39 cellular contexts compared by ENCODE assay signal in the genomic region with DNA sequence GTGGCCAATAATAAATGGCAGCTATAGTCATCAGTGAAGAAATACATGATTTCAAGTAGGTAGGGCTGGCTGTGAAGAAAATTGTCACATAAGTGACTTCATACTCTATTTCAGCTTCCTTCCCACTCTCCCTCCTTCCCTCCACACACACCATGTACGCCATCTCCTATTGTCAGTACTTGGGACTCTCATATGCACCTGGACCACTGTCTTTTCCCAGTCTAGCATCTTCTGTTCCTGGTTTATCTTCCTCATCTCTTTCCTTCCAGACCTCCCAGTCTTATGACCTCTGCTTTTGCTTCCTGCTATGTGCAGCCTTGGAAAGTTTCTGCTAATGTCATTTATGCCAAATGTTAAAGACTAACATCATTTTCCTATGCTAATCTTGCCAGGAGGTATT. TPM values are rescaled to one million over a fixed set of nuclear protein-coding genes. Genes with fewer than 3 reads are reported as not detected.
"Had no signal": no experiment of that assay in that cellular context is flagged by ENCODE, and none has a peak within 500 bp of the region (broad histone marks: within the 10 kb centered on the region; RNA-seq: fewer than 3 reads in every experiment).

No MANE protein-coding gene starts in this region.

- H3K4me3 Mint-ChIP-seq: activated naive CD4-positive, alpha-beta T cell treated with anti-CD3 and anti-CD28 coated beads for 36 hours; activated naive CD4-positive, alpha-beta T cell treated with anti-CD3 and anti-CD28 coated beads, Interleukin-2, amount 10 ng/mL, durations not matched to agents 7 days and 5 days; activated naive CD4-positive, alpha-beta T cell treated with anti-CD3 and anti-CD28 coated beads, Interleukin-2, amount 50 U/mL, for 24 hours; activated naive CD8-positive, alpha-beta T cell; activated naive CD8-positive, alpha-beta T cell treated with anti-CD3 and anti-CD28 coated beads for 36 hours; activated naive CD8-positive, alpha-beta T cell treated with anti-CD3 and anti-CD28 coated beads, Interleukin-2, amount 10 ng/mL, durations not matched to agents 7 days and 5 days; activated naive CD8-positive, alpha-beta T cell treated with anti-CD3 and anti-CD28 coated beads, Interleukin-2, amount 50 U/mL, for 24 hours; activated T-cell treated with anti-CD3 and anti-CD28 coated beads, Interleukin-2, amount 50 U/mL, for 24 hours; activated T-cell treated with anti-CD3 and anti-CD28 coated beads, Interleukin-2, amount 50 U/mL, for 4 hours; activated T-cell treated with anti-CD3 and anti-CD28 coated beads, Interleukin-2, amount 50 U/mL, for 72 hours; activated T-helper 1 cell treated with anti-CD3 and anti-CD28 coated beads, Interleukin-12 subunit alpha, Interleukin-12 subunit beta, Interleukin-2, Interleukin-4 antibody, amounts not matched to agents 30 ng/mL and 10 ng/mL and 1 ng/mL, durations not matched to agents 14 hours and 24 hours and 36 hours; activated T-helper 17 cell treated with anti-CD3 and anti-CD28 coated beads, Interleukin-2, amount 50 U/mL, for 72 hours; brain; central memory CD8-positive, alpha-beta T cell had no signal

- ATAC-seq: activated naive CD4-positive, alpha-beta T cell treated with anti-CD3 and anti-CD28 coated beads, Interleukin-2, amount 50 U/mL, for 72 hours; activated naive CD8-positive, alpha-beta T cell treated with anti-CD3 and anti-CD28 coated beads, Interleukin-2, amount 50 U/mL, for 24 hours; activated T-cell treated with anti-CD3 and anti-CD28 coated beads, Interleukin-2, amount 50 U/mL, for 4 hours; activated T-cell treated with anti-CD3 and anti-CD28 coated beads, Interleukin-2, amount 50 U/mL, for 72 hours; activated T-helper 17 cell treated with anti-CD3 and anti-CD28 coated beads, Interleukin-2, amount 50 U/mL, for 72 hours; body of pancreas had no signal

- H3K9me3 ChIP-seq: body of pancreas, breast epithelium had no signal

- H3K27ac ChIP-seq: adrenal gland, ascending aorta, body of pancreas, brain microvascular endothelial cell, breast epithelium, cardiac muscle cell had no signal

- DNase-seq: activated effector memory CD4-positive, alpha-beta T cell treated with anti-CD3 and anti-CD28 coated beads, Interleukin-2, amount 50 U/mL, for 16 hours; activated effector memory CD4-positive, alpha-beta T cell treated with Interleukin-2 at 50 U/mL for 16 hours; activated gamma-delta T cell; activated gamma-delta T cell treated with Interleukin-2 at 50 U/mL for 16 hours; activated naive CD4-positive, alpha-beta T cell; activated naive CD4-positive, alpha-beta T cell treated with anti-CD3 and anti-CD28 coated beads for 36 hours; activated naive CD4-positive, alpha-beta T cell treated with anti-CD3 and anti-CD28 coated beads, Interleukin-2, amount 10 ng/mL, durations not matched to agents 7 days and 5 days; activated naive CD4-positive, alpha-beta T cell treated with anti-CD3 and anti-CD28 coated beads, Interleukin-2, amount 50 U/mL, for 16 hours; activated naive CD4-positive, alpha-beta T cell treated with Interleukin-2 at 50 U/mL for 16 hours; activated naive CD8-positive, alpha-beta T cell treated with anti-CD3 and anti-CD28 coated beads for 36 hours; activated naive CD8-positive, alpha-beta T cell treated with anti-CD3 and anti-CD28 coated beads, Interleukin-2, amount 10 ng/mL, durations not matched to agents 7 days and 5 days; activated naive CD8-positive, alpha-beta T cell treated with anti-CD3 and anti-CD28 coated beads, Interleukin-2, amount 50 U/mL, for 24 hours; activated T-cell treated with anti-CD3 and anti-CD28 coated beads, Interleukin-2, amount 50 U/mL, for 24 hours; activated T-cell treated with anti-CD3 and anti-CD28 coated beads, Interleukin-2, amount 50 U/mL, for 4 hours; activated T-cell treated with anti-CD3 and anti-CD28 coated beads, Interleukin-2, amount 50 U/mL, for 48 hours; activated T-cell treated with anti-CD3 and anti-CD28 coated beads, Interleukin-2, amount 50 U/mL, for 72 hours; adrenal gland; amniotic stem cell; amygdala; anterior cingulate cortex; aorta; body of pancreas; brain microvascular endothelial cell; caudate nucleus; central memory CD4-positive, alpha-beta T cell; cerebellar nuclear complex had no signal

- H3K27me3 ChIP-seq: adrenal gland, ascending aorta, body of pancreas, brain microvascular endothelial cell, breast epithelium, cardiac muscle cell had no signal

- H3K4me1 ChIP-seq: adrenal gland, ascending aorta, body of pancreas, breast epithelium had no signal

- FAIRE-seq: astrocyte, bronchial epithelial cell had no signal

- H3K4me3 ChIP-seq: adrenal gland, ascending aorta, body of pancreas, breast epithelium, cardiac muscle cell had no signal

- H3K9me3 Mint-ChIP-seq: activated naive CD8-positive, alpha-beta T cell treated with anti-CD3 and anti-CD28 coated beads, Interleukin-2, amount 50 U/mL, for 24 hours; activated T-helper 1 cell treated with anti-CD3 and anti-CD28 coated beads, Interleukin-12 subunit alpha, Interleukin-12 subunit beta, Interleukin-2, Interleukin-4 antibody, amounts not matched to agents 30 ng/mL and 10 ng/mL and 1 ng/mL, durations not matched to agents 14 hours and 24 hours and 36 hours; activated T-helper 2 cell treated with anti-CD3 and anti-CD28 coated beads, Interferon-gamma antibody, Interleukin-2, Interleukin-4, amounts not matched to agents 10 μg/mL and 5 μg/mL and 100 μg/mL, durations not matched to agents 14 hours and 24 hours and 36 hours had no signal

- H3K36me3 ChIP-seq: adrenal gland, brain microvascular endothelial cell, breast epithelium, cardiac muscle cell had no signal

- H3K4me1 Mint-ChIP-seq: activated naive CD4-positive, alpha-beta T cell treated with anti-CD3 and anti-CD28 coated beads, Interleukin-2, amount 10 ng/mL, durations not matched to agents 7 days and 5 days; activated naive CD4-positive, alpha-beta T cell treated with anti-CD3 and anti-CD28 coated beads, Interleukin-2, amount 50 U/mL, for 24 hours; activated naive CD8-positive, alpha-beta T cell treated with anti-CD3 and anti-CD28 coated beads for 36 hours; activated naive CD8-positive, alpha-beta T cell treated with anti-CD3 and anti-CD28 coated beads, Interleukin-2, amount 10 ng/mL, durations not matched to agents 7 days and 5 days; activated naive CD8-positive, alpha-beta T cell treated with anti-CD3 and anti-CD28 coated beads, Interleukin-2, amount 50 U/mL, for 24 hours; activated T-helper 17 cell treated with anti-CD3 and anti-CD28 coated beads, Interleukin-2, amount 50 U/mL, for 72 hours; brain; central memory CD8-positive, alpha-beta T cell had no signal

- H3K36me3 Mint-ChIP-seq: activated naive CD4-positive, alpha-beta T cell treated with anti-CD3 and anti-CD28 coated beads, Interleukin-2, amount 10 ng/mL, durations not matched to agents 7 days and 5 days; activated naive CD4-positive, alpha-beta T cell treated with anti-CD3 and anti-CD28 coated beads, Interleukin-2, amount 50 U/mL, for 24 hours; activated naive CD8-positive, alpha-beta T cell; activated naive CD8-positive, alpha-beta T cell treated with anti-CD3 and anti-CD28 coated beads for 36 hours; activated naive CD8-positive, alpha-beta T cell treated with anti-CD3 and anti-CD28 coated beads, Interleukin-2, amount 10 ng/mL, durations not matched to agents 7 days and 5 days; brain had no signal

- H3K27me3 Mint-ChIP-seq: activated naive CD4-positive, alpha-beta T cell treated with anti-CD3 and anti-CD28 coated beads, Interleukin-2, amount 10 ng/mL, durations not matched to agents 7 days and 5 days; activated naive CD4-positive, alpha-beta T cell treated with anti-CD3 and anti-CD28 coated beads, Interleukin-2, amount 50 U/mL, for 24 hours; activated naive CD8-positive, alpha-beta T cell; activated naive CD8-positive, alpha-beta T cell treated with anti-CD3 and anti-CD28 coated beads for 36 hours; activated naive CD8-positive, alpha-beta T cell treated with anti-CD3 and anti-CD28 coated beads, Interleukin-2, amount 10 ng/mL, durations not matched to agents 7 days and 5 days; activated T-cell treated with anti-CD3 and anti-CD28 coated beads, Interleukin-2, amount 50 U/mL, for 24 hours; activated T-helper 17 cell treated with anti-CD3 and anti-CD28 coated beads, Interleukin-2, amount 50 U/mL, for 72 hours; brain; central memory CD8-positive, alpha-beta T cell had no signal

- H3K27ac Mint-ChIP-seq: activated naive CD4-positive, alpha-beta T cell treated with anti-CD3 and anti-CD28 coated beads for 36 hours; activated naive CD4-positive, alpha-beta T cell treated with anti-CD3 and anti-CD28 coated beads, Interleukin-2, amount 10 ng/mL, durations not matched to agents 7 days and 5 days; activated naive CD4-positive, alpha-beta T cell treated with anti-CD3 and anti-CD28 coated beads, Interleukin-2, amount 50 U/mL, for 24 hours; activated naive CD4-positive, alpha-beta T cell treated with anti-CD3 and anti-CD28 coated beads, Interleukin-2, amount 50 U/mL, for 72 hours; activated naive CD8-positive, alpha-beta T cell; activated naive CD8-positive, alpha-beta T cell treated with anti-CD3 and anti-CD28 coated beads for 36 hours; activated naive CD8-positive, alpha-beta T cell treated with anti-CD3 and anti-CD28 coated beads, Interleukin-2, amount 10 ng/mL, durations not matched to agents 7 days and 5 days; activated naive CD8-positive, alpha-beta T cell treated with anti-CD3 and anti-CD28 coated beads, Interleukin-2, amount 50 U/mL, for 24 hours; activated T-cell treated with anti-CD3 and anti-CD28 coated beads, Interleukin-2, amount 50 U/mL, for 24 hours; activated T-cell treated with anti-CD3 and anti-CD28 coated beads, Interleukin-2, amount 50 U/mL, for 72 hours; activated T-helper 1 cell treated with anti-CD3 and anti-CD28 coated beads, Interleukin-12 subunit alpha, Interleukin-12 subunit beta, Interleukin-2, Interleukin-4 antibody, amounts not matched to agents 30 ng/mL and 10 ng/mL and 1 ng/mL, durations not matched to agents 14 hours and 24 hours and 36 hours; activated T-helper 17 cell treated with anti-CD3 and anti-CD28 coated beads, Interleukin-2, amount 50 U/mL, for 72 hours; activated T-helper 2 cell treated with anti-CD3 and anti-CD28 coated beads, Interferon-gamma antibody, Interleukin-2, Interleukin-4, amounts not matched to agents 10 μg/mL and 5 μg/mL and 100 μg/mL, durations not matched to agents 14 hours and 24 hours and 36 hours; brain had no signal

RNA-seq across cellular contexts. Expression of a gene that starts 35.0 kb away (rescaled TPM):
- total RNA-seq: activated naive CD4-positive, alpha-beta T cell treated with anti-CD3 and anti-CD28 coated beads for 36 hours; activated naive CD4-positive, alpha-beta T cell treated with anti-CD3 and anti-CD28 coated beads, Interleukin-2, amount 50 U/mL, for 72 hours; activated naive CD8-positive, alpha-beta T cell treated with anti-CD3 and anti-CD28 coated beads for 36 hours; activated T-cell treated with anti-CD3 and anti-CD28 coated beads, Interleukin-2, amount 50 U/mL, for 4 hours; activated T-cell treated with anti-CD3 and anti-CD28 coated beads, Interleukin-2, amount 50 U/mL, for 72 hours; activated T-helper 1 cell treated with anti-CD3 and anti-CD28 coated beads, Interleukin-12 subunit alpha, Interleukin-12 subunit beta, Interleukin-2, Interleukin-4 antibody, amounts not matched to agents 30 ng/mL and 10 ng/mL and 1 ng/mL, durations not matched to agents 14 hours and 24 hours and 36 hours; activated T-helper 17 cell treated with anti-CD3 and anti-CD28 coated beads, Interleukin-2, amount 50 U/mL, for 72 hours; activated T-helper 2 cell treated with anti-CD3 and anti-CD28 coated beads, Interferon-gamma antibody, Interleukin-2, Interleukin-4, amounts not matched to agents 10 μg/mL and 5 μg/mL and 100 μg/mL, durations not matched to agents 14 hours and 24 hours and 36 hours had no signal
